8 cellular contexts compared by ENCODE assay signal in the genomic region with DNA sequence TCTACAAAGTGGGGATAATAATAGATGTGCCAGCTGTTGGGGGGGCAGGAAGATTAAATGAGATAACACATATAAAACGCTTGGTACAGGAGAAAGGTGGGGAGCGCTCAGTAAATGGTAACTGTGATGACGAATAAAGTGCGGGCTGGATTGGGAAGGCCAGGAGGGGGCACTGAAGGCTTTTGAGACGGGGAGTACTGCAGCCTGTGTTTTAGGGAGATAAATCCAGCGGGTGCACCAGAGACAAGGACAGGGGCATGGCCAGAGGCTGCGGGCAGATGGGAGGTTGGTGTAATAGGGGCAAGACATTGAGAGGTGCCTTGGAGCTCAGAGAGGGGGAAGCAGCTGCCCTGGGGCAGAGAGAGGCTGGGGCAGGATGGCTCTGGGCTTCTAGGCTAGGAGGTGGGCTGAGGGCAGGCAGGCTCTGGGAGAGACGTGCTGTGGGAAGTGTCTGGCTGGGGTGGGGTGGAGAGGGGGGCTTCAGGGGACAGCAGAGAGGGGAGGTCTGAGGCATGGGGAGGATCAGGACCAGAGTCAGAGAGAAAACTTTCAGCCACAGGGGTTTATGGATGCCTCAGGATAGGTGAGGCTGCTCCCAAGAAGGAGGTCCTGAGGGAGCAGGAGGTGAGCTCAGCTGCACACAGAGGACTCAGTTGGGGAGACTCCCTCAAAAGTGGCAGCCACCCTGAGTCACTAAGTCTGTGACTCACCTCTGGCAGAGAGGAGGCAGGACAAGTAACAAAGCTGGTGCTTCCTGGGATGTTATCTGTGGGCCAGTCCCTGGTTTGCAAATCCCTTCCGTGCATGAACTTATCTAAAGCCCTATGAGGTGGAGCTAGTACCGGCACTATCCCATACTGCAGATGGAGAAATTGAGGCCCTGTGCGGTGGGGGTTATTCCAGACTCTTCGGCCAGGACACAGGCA. TPM values are rescaled to one million over a fixed set of nuclear protein-coding genes. Genes with fewer than 3 reads are reported as not detected.
DNase-seq lines count a peak whose midpoint lies in the region; ATAC-seq and TF ChIP-seq lines count a peak whose summit lies in the region.

No MANE protein-coding gene starts in this region.

- peak; percentile 37 for ATAC-seq in mucosa of descending colon
- ATAC-seq in GM19397 (IDR thresholded peaks at IDR 0.05; ENCODE audit: unreplicated experiment) = no peak

- intact Hi-C loops in CD14-positive monocyte (cut with micrococcal nuclease) = loop anchor here (2.0 to 10.0 kb wide), 8 partner anchors 46 to 173 kb away; a partner anchor contains a TSS
- intact Hi-C loops in colonic mucosa (cut with DNase I) = loop anchor here (2.0 kb wide), 2 partner anchors 63 to 103 kb away; no protein-coding TSS in a partner anchor
- intact Hi-C loops in mucosa of descending colon (cut with DNase I, micrococcal nuclease) = loop anchor here (2.0 to 5.0 kb wide), 3 partner anchors 61 to 99 kb away; no protein-coding TSS in a partner anchor

- peaks cover 20 to 39% (median 34%) of the 10 kb centered on the region in 3 donors for H3K27me3 Mint-ChIP-seq in CD14-positive monocyte (ENCODE audit: low read depth in 3 of 3)

- peak overlapping the region; percentile 40 to 92 for H3K4me3 Mint-ChIP-seq in CD14-positive monocyte

- H3K4me1 Mint-ChIP-seq in CD14-positive monocyte = peaks cover 50% of the 10 kb centered on the region

- H3K27ac ChIP-seq in colonic mucosa (peak overlapping the region; percentile 94), substantia nigra (ENCODE audit: low read depth, low read length, poor library complexity, severe bottlenecking) (peak overlapping the region; percentile 100)

- TF ChIP-seq RAD21 in Ishikawa (IDR thresholded peaks at IDR 0.05; ENCODE audit: low read depth) = peak; percentile 45; the same call in 1 of the 2 replicates

- H3K4me3 ChIP-seq in WI38 (ENCODE audit: low read depth, low read length) (no peak overlapping the region), colonic mucosa (no peak overlapping the region), mucosa of descending colon (no peak overlapping the region)

- peak overlapping the region; percentile 93 to 99 (median 96) for H3K27ac Mint-ChIP-seq in CD14-positive monocyte

- TF ChIP-seq CTCF in CD14-positive monocyte (IDR thresholded peaks at IDR 0.05) (no peak), WI38 (IDR thresholded peaks at IDR 0.05; ENCODE audit: low read depth, low read length) (peak; percentile 16; the same call in 1 of the 2 replicates), colonic mucosa (IDR thresholded peaks at IDR 0.05) (no peak), mucosa of descending colon (IDR thresholded peaks at IDR 0.05) (no peak)

- H3K4me1 ChIP-seq in colonic mucosa = peaks cover 33% of the 10 kb centered on the region
- H3K4me1 ChIP-seq in mucosa of descending colon (ENCODE audit: low read depth) = peaks cover 34% of the 10 kb centered on the region

- TF ChIP-seq EP300 in Ishikawa (IDR thresholded peaks at IDR 0.05; ENCODE audit: borderline replicate concordance) = peak; percentile 8; the same call in 1 of the 2 replicates

- H3K9me3 Mint-ChIP-seq in CD14-positive monocyte = peaks cover 0 to 10% (median 0%) of the 10 kb centered on the region in 7 donors

- peak; percentile 89 for DNase-seq in CD14-positive monocyte (ENCODE audit: low spot score)
- peak; percentile 59 for DNase-seq in colonic mucosa
- DNase-seq in mucosa of descending colon = no peak
- DNase-seq in substantia nigra (lab: John Stamatoyannopoulos, UW) = peak in 1 of 49 donors; percentile 47
- no peak for DNase-seq in C1 segment of cervical spinal cord (lab: John Stamatoyannopoulos, UW)

- H3K36me3 Mint-ChIP-seq in CD14-positive monocyte = no peaks in the 10 kb centered on the region

- H3K36me3 ChIP-seq in colonic mucosa (no peaks in the 10 kb centered on the region), mucosa of descending colon (ENCODE audit: low read depth) (peaks cover 3% of the 10 kb centered on the region)

- H3K27me3 ChIP-seq in colonic mucosa = no peaks in the 10 kb centered on the region

- H3K9ac ChIP-seq in colonic mucosa (ENCODE audit: low read depth in 2 of 2, low read length in 2 of 2) = peak overlapping the region; percentile 69 to 92

- H3K9me3 ChIP-seq in colonic mucosa (no peaks in the 10 kb centered on the region), mucosa of descending colon (no peaks in the 10 kb centered on the region)

TF ChIP-seq in Ishikawa, 13 proteins besides CTCF, POLR2A, EP300 and RAD21:
- TF ChIP-seq, protein P1, sequence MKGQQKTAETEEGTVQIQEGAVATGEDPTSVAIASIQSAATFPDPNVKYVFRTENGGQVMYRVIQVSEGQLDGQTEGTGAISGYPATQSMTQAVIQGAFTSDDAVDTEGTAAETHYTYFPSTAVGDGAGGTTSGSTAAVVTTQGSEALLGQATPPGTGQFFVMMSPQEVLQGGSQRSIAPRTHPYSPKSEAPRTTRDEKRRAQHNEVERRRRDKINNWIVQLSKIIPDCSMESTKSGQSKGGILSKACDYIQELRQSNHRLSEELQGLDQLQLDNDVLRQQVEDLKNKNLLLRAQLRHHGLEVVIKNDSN (IDR thresholded peaks at IDR 0.05) = no peak
- TF ChIP-seq ZBTB7A (IDR thresholded peaks at IDR 0.05; ENCODE audit: low read depth) (0 out of 2 replicates have a peak, but pooled peaks have one; percentile 3), CREB1 (IDR thresholded peaks at IDR 0.05; ENCODE audit: low read depth) (no peak)
- TF ChIP-seq, protein P2, sequence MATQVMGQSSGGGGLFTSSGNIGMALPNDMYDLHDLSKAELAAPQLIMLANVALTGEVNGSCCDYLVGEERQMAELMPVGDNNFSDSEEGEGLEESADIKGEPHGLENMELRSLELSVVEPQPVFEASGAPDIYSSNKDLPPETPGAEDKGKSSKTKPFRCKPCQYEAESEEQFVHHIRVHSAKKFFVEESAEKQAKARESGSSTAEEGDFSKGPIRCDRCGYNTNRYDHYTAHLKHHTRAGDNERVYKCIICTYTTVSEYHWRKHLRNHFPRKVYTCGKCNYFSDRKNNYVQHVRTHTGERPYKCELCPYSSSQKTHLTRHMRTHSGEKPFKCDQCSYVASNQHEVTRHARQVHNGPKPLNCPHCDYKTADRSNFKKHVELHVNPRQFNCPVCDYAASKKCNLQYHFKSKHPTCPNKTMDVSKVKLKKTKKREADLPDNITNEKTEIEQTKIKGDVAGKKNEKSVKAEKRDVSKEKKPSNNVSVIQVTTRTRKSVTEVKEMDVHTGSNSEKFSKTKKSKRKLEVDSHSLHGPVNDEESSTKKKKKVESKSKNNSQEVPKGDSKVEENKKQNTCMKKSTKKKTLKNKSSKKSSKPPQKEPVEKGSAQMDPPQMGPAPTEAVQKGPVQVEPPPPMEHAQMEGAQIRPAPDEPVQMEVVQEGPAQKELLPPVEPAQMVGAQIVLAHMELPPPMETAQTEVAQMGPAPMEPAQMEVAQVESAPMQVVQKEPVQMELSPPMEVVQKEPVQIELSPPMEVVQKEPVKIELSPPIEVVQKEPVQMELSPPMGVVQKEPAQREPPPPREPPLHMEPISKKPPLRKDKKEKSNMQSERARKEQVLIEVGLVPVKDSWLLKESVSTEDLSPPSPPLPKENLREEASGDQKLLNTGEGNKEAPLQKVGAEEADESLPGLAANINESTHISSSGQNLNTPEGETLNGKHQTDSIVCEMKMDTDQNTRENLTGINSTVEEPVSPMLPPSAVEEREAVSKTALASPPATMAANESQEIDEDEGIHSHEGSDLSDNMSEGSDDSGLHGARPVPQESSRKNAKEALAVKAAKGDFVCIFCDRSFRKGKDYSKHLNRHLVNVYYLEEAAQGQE (IDR thresholded peaks at IDR 0.05; ENCODE audit: low read depth) = no peak
- TF ChIP-seq, protein P3, sequence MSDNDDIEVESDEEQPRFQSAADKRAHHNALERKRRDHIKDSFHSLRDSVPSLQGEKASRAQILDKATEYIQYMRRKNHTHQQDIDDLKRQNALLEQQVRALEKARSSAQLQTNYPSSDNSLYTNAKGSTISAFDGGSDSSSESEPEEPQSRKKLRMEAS (IDR thresholded peaks at IDR 0.05) = no peak

RNA-seq across cellular contexts. Expression of a gene that starts 18.9 kb away (rescaled TPM):
- not detected for polyA plus RNA-seq in CD14-positive monocyte
- total RNA-seq in colonic mucosa (not detected), mucosa of descending colon (not detected)

Comparison
In these comparisons a context has a peak if more than half of its experiments do, and no peak if none do; other contexts are left out.
1. DNase-seq: peak in CD14-positive monocyte (single experiment) and colonic mucosa (single experiment); none in mucosa of descending colon (0 of 3) and C1 segment of cervical spinal cord (0 of 14).